21 cellular contexts compared by ENCODE assay signal in genomic region chr1:110233861-110234260, GRCh38. TPM values are rescaled to one million over a fixed set of nuclear protein-coding genes. Genes with fewer than 3 reads are reported as not detected.
DNase-seq lines count a peak whose midpoint lies in the region; ATAC-seq and TF ChIP-seq lines count a peak whose summit lies in the region.
"Had no signal": no experiment of that assay in that cellular context is flagged by ENCODE, and none has a peak within 500 bp of the region (broad histone marks: within the 10 kb centered on the region; RNA-seq: fewer than 3 reads in every experiment).

No MANE protein-coding gene starts in this region.

- H3K4me3 ChIP-seq in SK-N-SH (ENCODE audit: low read depth in 2 of 2, low read length in 1 of 2) (no peak overlapping the region), neural progenitor cell (no peak overlapping the region), sigmoid colon (no peak overlapping the region), testis (no peak overlapping the region)
- H3K4me3 ChIP-seq: dorsolateral prefrontal cortex, left ventricle myocardium inferior, right atrium auricular region had no signal

- H3K4me1 ChIP-seq in SK-N-SH (ENCODE audit: control insufficient read depth in 1 of 2, insufficient read depth in 2 of 2, low read depth in 1 of 2, low read length in 1 of 2) = peaks cover 0 to 66% of the 10 kb centered on the region in 2 experiments; a peak in 2 of 4 replicates
- peaks cover 19% of the 10 kb centered on the region for H3K4me1 ChIP-seq in neural progenitor cell
- peaks cover 0 to 14% (median 6%) of the 10 kb centered on the region in 4 donors for H3K4me1 ChIP-seq in sigmoid colon
- peaks cover 14% of the 10 kb centered on the region for H3K4me1 ChIP-seq in testis

- H3K4me2 ChIP-seq in SK-N-SH = no peak overlapping the region
- H3K4me2 ChIP-seq in neural progenitor cell = no peak overlapping the region

- H3K9me3 ChIP-seq in SK-N-SH (no peaks in the 10 kb centered on the region), neural progenitor cell (ENCODE audit: low read depth) (no peaks in the 10 kb centered on the region), sigmoid colon (peaks cover 0 to 8% (median 4%) of the 10 kb centered on the region in 4 donors), testis (no peaks in the 10 kb centered on the region)

- H4K20me1 ChIP-seq in SK-N-SH (ENCODE audit: insufficient read depth) = no peaks in the 10 kb centered on the region
- H4K20me1 ChIP-seq in neural progenitor cell (ENCODE audit: low read depth) = no peaks in the 10 kb centered on the region

- H3K27me3 ChIP-seq in SK-N-SH (ENCODE audit: insufficient read depth) = no peaks in the 10 kb centered on the region
- H3K27me3 ChIP-seq in neural progenitor cell = no peaks in the 10 kb centered on the region
- no peaks in the 10 kb centered on the region for H3K27me3 ChIP-seq in sigmoid colon
- H3K27me3 ChIP-seq in testis = no peaks in the 10 kb centered on the region
- H3K27me3 ChIP-seq: dorsolateral prefrontal cortex, right atrium auricular region had no signal

- no peak for TF ChIP-seq RAD21 in SK-N-SH (IDR thresholded peaks at IDR 0.05; ENCODE audit: low read length)

- no peaks in the 10 kb centered on the region for H3K79me2 ChIP-seq in SK-N-SH (ENCODE audit: insufficient read depth)
- no peaks in the 10 kb centered on the region for H3K79me2 ChIP-seq in neural progenitor cell (ENCODE audit: low read depth)

- peak overlapping the region in 1 of 2 experiments; percentile 98; a peak in 1 of 4 replicates for H3K27ac ChIP-seq in SK-N-SH (ENCODE audit: low read depth in 2 of 2, low read length in 1 of 2)
- H3K27ac ChIP-seq in neural progenitor cell = no peak overlapping the region
- H3K27ac ChIP-seq in sigmoid colon = no peak overlapping the region
- H3K27ac ChIP-seq in testis = no peak overlapping the region
- H3K27ac ChIP-seq: dorsolateral prefrontal cortex, HL-60, left ventricle myocardium inferior, right atrium auricular region had no signal

- CTCF ChIA-PET in SK-N-SH (lab: Yijun Ruan, JAX) = interaction anchor here (1.7 kb wide), 1 partner anchor 25 kb away, joined by 7 read pairs; no protein-coding TSS in a partner anchor

- H3K4me3 Mint-ChIP-seq in neural progenitor cell = no peak overlapping the region
- H3K4me3 Mint-ChIP-seq in progenitor cell of endocrine pancreas (ENCODE audit: low read depth) = no peak overlapping the region
- H3K4me3 Mint-ChIP-seq: activated CD4-positive, alpha-beta T cell treated with anti-CD3 and anti-CD28 coated beads for 36 hours; immature natural killer cell had no signal

- H3K36me3 Mint-ChIP-seq in neural progenitor cell = no peaks in the 10 kb centered on the region
- H3K36me3 Mint-ChIP-seq in progenitor cell of endocrine pancreas (ENCODE audit: insufficient read depth) = no peaks in the 10 kb centered on the region
- H3K36me3 Mint-ChIP-seq: immature natural killer cell had no signal

- H3F3A ChIP-seq in SK-N-SH (replicated peaks; ENCODE audit: insufficient read depth) = no peaks in the 10 kb centered on the region
- no peaks in the 10 kb centered on the region for H3F3A ChIP-seq in neural progenitor cell (ENCODE audit: low read depth)

- DNase-seq in SK-N-SH = no peak
- peak; percentile 81 for DNase-seq in NCI-H1694 treated with DMSO at 0.1 percent for 48 hours (lab: John Stamatoyannopoulos, UW)
- peak; percentile 84 for DNase-seq in NCI-H69 (lab: John Stamatoyannopoulos, UW)
- no peak for DNase-seq in neural progenitor cell (ENCODE audit: low spot score)
- no peak for DNase-seq in progenitor cell of endocrine pancreas (ENCODE audit: low spot score, unreplicated experiment)
- no peak for DNase-seq in sigmoid colon
- no peak for DNase-seq in testis
- DNase-seq: activated CD4-positive, alpha-beta T cell treated with anti-CD3 and anti-CD28 coated beads for 36 hours; activated naive CD4-positive, alpha-beta T cell treated with Interleukin-2 at 50 U/mL for 16 hours; dorsolateral prefrontal cortex; foreskin fibroblast; immature natural killer cell; left ventricle myocardium inferior; NCI-H1436; NCI-H526 treated with DMSO at 0.1 percent for 48 hours; nucleus accumbens; stimulated activated CD4-positive, alpha-beta T cell treated with anti-CD3 and anti-CD28 coated beads, Interleukin-12 subunit alpha, Interleukin-12 subunit beta, amount 100 ng/mL, for 4 hours had no signal

- no peaks in the 10 kb centered on the region for H3K9me3 Mint-ChIP-seq in neural progenitor cell
- H3K9me3 Mint-ChIP-seq in progenitor cell of endocrine pancreas (ENCODE audit: low read depth) = no peaks in the 10 kb centered on the region
- H3K9me3 Mint-ChIP-seq: immature natural killer cell had no signal

- H3K27me3 Mint-ChIP-seq in neural progenitor cell (ENCODE audit: insufficient read depth, low read depth) = peaks cover 4% of the 10 kb centered on the region
- peaks cover 21% of the 10 kb centered on the region for H3K27me3 Mint-ChIP-seq in progenitor cell of endocrine pancreas
- H3K27me3 Mint-ChIP-seq: activated CD4-positive, alpha-beta T cell treated with anti-CD3 and anti-CD28 coated beads for 36 hours had no signal

- H3K9me2 ChIP-seq in SK-N-SH = no peaks in the 10 kb centered on the region

- intact Hi-C loops in sigmoid colon (cut with DNase I) (no loop called here), testis (cut with DNase I; ENCODE audit: low total_unique reads) (no loop called here)

- H3K27ac Mint-ChIP-seq in neural progenitor cell = peak overlapping the region; percentile 89
- H3K27ac Mint-ChIP-seq in progenitor cell of endocrine pancreas = no peak overlapping the region
- H3K27ac Mint-ChIP-seq: immature natural killer cell had no signal

- H2AFZ ChIP-seq in SK-N-SH (ENCODE audit: low read depth) (no peak overlapping the region), neural progenitor cell (replicated peaks) (no peak overlapping the region)

- H3K9ac ChIP-seq in SK-N-SH (no peak overlapping the region), neural progenitor cell (no peak overlapping the region)

- TF ChIP-seq POLR2A in sigmoid colon (IDR thresholded peaks at IDR 0.05) (no peak), testis (IDR thresholded peaks at IDR 0.05) (no peak)

- TF ChIP-seq EP300 in SK-N-SH (IDR thresholded peaks at IDR 0.05; ENCODE audit: borderline replicate concordance in 1 of 2, low read depth in 1 of 2, low read length in 1 of 2) (no peak), sigmoid colon (IDR thresholded peaks at IDR 0.05) (no peak)

- ATAC-seq in SK-N-SH treated with all-trans-retinoic acid at 6 μM for 48 hours = no peak
- ATAC-seq: activated CD4-positive, alpha-beta T cell treated with anti-CD3 and anti-CD28 coated beads for 36 hours; Right ventricle myocardium inferior had no signal

- WGBS in SK-N-SH (ENCODE audit: low lambda C conversion rate) = 39% methylated on average over 2 of the region's 2 CpGs
- 78 to 82% methylated on average over 2 of the region's 2 CpGs for WGBS in sigmoid colon, 2 donors
- 65 to 90% methylated on average over 2 of the region's 2 CpGs for WGBS in testis, 2 donors

- POLR2A ChIA-PET in SK-N-SH (lab: Yijun Ruan, JAX) = no interaction called here

- no peak for TF ChIP-seq CTCF in SK-N-SH (IDR thresholded peaks at IDR 0.05)
- TF ChIP-seq CTCF in neural progenitor cell (IDR thresholded peaks at IDR 0.05) = no peak
- TF ChIP-seq CTCF in progenitor cell of endocrine pancreas (IDR thresholded peaks at IDR 0.05; ENCODE audit: unreplicated experiment) = no peak
- no peak for TF ChIP-seq CTCF in sigmoid colon (IDR thresholded peaks at IDR 0.05)
- no peak for TF ChIP-seq CTCF in testis (IDR thresholded peaks at IDR 0.05)

- H3K36me3 ChIP-seq in SK-N-SH (replicated peaks in 1 of 2; ENCODE audit: control insufficient read depth in 1 of 2, insufficient read depth in 2 of 2, low read length in 1 of 2) = no peaks in the 10 kb centered on the region
- no peaks in the 10 kb centered on the region for H3K36me3 ChIP-seq in neural progenitor cell
- H3K36me3 ChIP-seq in sigmoid colon = peaks cover 0 to 10% (median 0%) of the 10 kb centered on the region in 4 donors
- H3K36me3 ChIP-seq in testis (ENCODE audit: low read depth, missing control alignments) = no peaks in the 10 kb centered on the region

- H3K4me1 Mint-ChIP-seq in neural progenitor cell (peaks cover 28% of the 10 kb centered on the region), progenitor cell of endocrine pancreas (ENCODE audit: low read depth) (peaks cover 21% of the 10 kb centered on the region)
- H3K4me1 Mint-ChIP-seq: immature natural killer cell had no signal

TF ChIP-seq in SK-N-SH, 30 proteins besides CTCF, POLR2A, EP300 and RAD21:
- TF ChIP-seq MXI1 (IDR thresholded peaks at IDR 0.05; ENCODE audit: low read depth, low read length) (peak; percentile 37; the same call in 1 of the 2 replicates), RFX5 (IDR thresholded peaks at IDR 0.05; ENCODE audit: low read length) (no peak)

TF ChIP-seq in SK-N-SH treated with all-trans-retinoic acid at 6 μM for 48 hours, 23 proteins besides CTCF, POLR2A, EP300 and RAD21 (continues in another document):
- TF ChIP-seq ZNF565 (CRISPR knock-in tag; conservative IDR thresholded peaks at IDR 0.05; ENCODE audit: low read depth) = no peak
- no peak for TF ChIP-seq ZFP30 (CRISPR knock-in tag; IDR thresholded peaks at IDR 0.05)
- no peak for TF ChIP-seq ISL1 (CRISPR knock-in tag; IDR thresholded peaks at IDR 0.05)
- TF ChIP-seq CREB5 (CRISPR knock-in tag; IDR thresholded peaks at IDR 0.05; ENCODE audit: low read depth) = no peak
- no peak for TF ChIP-seq RARB (CRISPR knock-in tag; IDR thresholded peaks at IDR 0.05)
- no peak for TF ChIP-seq BACH2 (CRISPR knock-in tag; IDR thresholded peaks at IDR 0.05; ENCODE audit: borderline replicate concordance)

RNA-seq across cellular contexts. Expression of gene KCNC4, which starts 23.7 kb away (rescaled TPM):
- polyA plus RNA-seq in SK-N-SH (2012; rRNA removed) (0.37 and 0.51 TPM in 2 replicates), sigmoid colon (1 to 10 TPM in 1 of 3 donors, under 1 TPM in 2; 0.60 to 3.6 (median 0.69) TPM), testis (ENCODE audit: insufficient read depth, low read depth, low replicate concordance) (9.5 TPM)
- polyA plus RNA-seq in SK-N-SH (2012; cell fraction: cytosol; rRNA removed) = 0.21 and 0.35 TPM in 2 replicates
- 1.2 and 1.6 TPM in 2 replicates for polyA plus RNA-seq in SK-N-SH (2012; cell fraction: nucleus; rRNA removed)
- total RNA-seq in neural progenitor cell (ENCODE audit: low replicate concordance) (1.3 and 2.0 TPM in 2 replicates), progenitor cell of endocrine pancreas (1.1 and 1.5 TPM in 2 replicates), sigmoid colon (1 to 10 TPM; 1.8 to 6.4 (median 3.2) TPM), testis (10 to 100 TPM; 21.7 to 24.8 TPM)

Comparison
In these comparisons a context has a peak if more than half of its experiments do, and no peak if none do; other contexts are left out.
1. DNase-seq: peak in NCI-H1694 treated with DMSO at 0.1 percent for 48 hours (single experiment) and NCI-H69 (single experiment); none in SK-N-SH (single experiment), neural progenitor cell (single experiment), progenitor cell of endocrine pancreas (single experiment), sigmoid colon (single experiment) and testis (single experiment).